ENCODE assay signal across 20 cellular contexts in the genomic region with DNA sequence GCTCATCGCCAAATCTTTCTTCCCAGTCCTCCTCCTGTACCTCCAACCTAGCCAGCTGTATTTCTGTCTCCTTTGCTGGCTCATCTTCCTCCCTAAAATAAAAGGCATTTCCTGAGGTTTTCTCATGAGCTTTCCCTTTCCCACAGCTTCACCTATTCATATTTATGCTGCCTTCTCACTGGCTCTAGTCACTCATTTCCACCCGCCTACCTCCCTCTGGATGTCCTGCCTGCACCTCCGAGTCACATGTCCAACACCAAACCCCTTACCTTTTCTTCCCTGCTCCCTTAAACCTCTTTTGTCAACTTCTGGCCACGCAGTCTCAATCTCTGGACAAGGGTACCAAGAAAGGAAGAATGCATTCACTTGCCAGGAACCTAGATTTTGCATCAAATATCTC. TPM values are rescaled to one million over a fixed set of nuclear protein-coding genes. Genes with fewer than 3 reads are reported as not detected.
DNase-seq lines count a peak whose midpoint lies in the region; ATAC-seq, FAIRE-seq and TF ChIP-seq lines count a peak whose summit lies in the region.
"Had no signal": no experiment of that assay in that cellular context is flagged by ENCODE, and none has a peak within 500 bp of the region (broad histone marks: within the 10 kb centered on the region; RNA-seq: fewer than 3 reads in every experiment).

No MANE protein-coding gene starts in this region.

- no peak for DNase-seq in HepG2 (ENCODE audit: low spot score)
- no peak for DNase-seq in right lobe of liver
- DNase-seq in adipocyte (ENCODE audit: low read depth), result no peak
- no peak for DNase-seq in vagina (ENCODE audit: extremely low spot score in 2 of 2)
- DNase-seq in NCI-H146 (lab: John Stamatoyannopoulos, UW), result no peak
- DNase-seq in KBM-7, result no peak
- DNase-seq: activated CD8-positive, alpha-beta T cell treated with anti-CD3 and anti-CD28 coated beads, Interleukin-2, amount 10 ng/mL, durations not matched to agents 7 days and 5 days; activated T-cell treated with anti-CD3 and anti-CD28 coated beads, Interleukin-2, amount 50 U/mL, for 48 hours; CD8-positive, alpha-beta T cell; heart left ventricle; midbrain; NCI-H226 had no signal

- peak overlapping the region; percentile 56; the same call in 1 of the 2 replicates for H3K9ac ChIP-seq in HepG2 (ENCODE audit: insufficient read depth, low read depth, low read length)
- peak overlapping the region; percentile 6 for H3K9ac ChIP-seq in adipocyte (ENCODE audit: low read length)
- no peak overlapping the region for H3K9ac ChIP-seq in iPS-18a (ENCODE audit: low read length)

- 88% methylated on average over 4 of the region's 4 CpGs for WGBS in HepG2 (ENCODE audit: low lambda C conversion rate)
- 85% methylated on average over 4 of the region's 4 CpGs for WGBS in right lobe of liver (ENCODE audit: insufficient coverage, low coverage, low lambda C conversion rate, missing lambda C conversion rate)

- H3K36me3 ChIP-seq in HepG2 (replicated peaks in 1 of 2; ENCODE audit: control insufficient read depth in 1 of 2, insufficient read depth in 2 of 2, low read length in 2 of 2) (no peaks in the 10 kb centered on the region), right lobe of liver (no peaks in the 10 kb centered on the region), adipocyte (ENCODE audit: control insufficient read depth, insufficient read depth, low read length, severe bottlenecking) (no peaks in the 10 kb centered on the region), iPS-18a (ENCODE audit: control insufficient read depth, low read depth, low read length) (no peaks in the 10 kb centered on the region), vagina (no peaks in the 10 kb centered on the region)
- H3K36me3 ChIP-seq: breast epithelium, esophagus muscularis mucosa, heart left ventricle, right atrium auricular region had no signal

- peak overlapping the region; percentile 86 for H3K4me2 ChIP-seq in HepG2 (ENCODE audit: low read depth, low read length)

- H2AFZ ChIP-seq in HepG2 (ENCODE audit: low read length), result no peak overlapping the region

- TF ChIP-seq CTCF in HepG2 (CRISPR knock-in tag; IDR thresholded peaks at IDR 0.05), result no peak
- TF ChIP-seq CTCF in right lobe of liver (IDR thresholded peaks at IDR 0.05), result no peak
- TF ChIP-seq CTCF in vagina (IDR thresholded peaks at IDR 0.05), result no peak

- CTCF ChIA-PET in HepG2 (lab: Yijun Ruan, JAX; ENCODE audit: low intra/inter-chr PET ratio, low total read pairs), result no interaction called here

- TF ChIP-seq EP300 in HepG2 (IDR thresholded peaks at IDR 0.05; ENCODE audit: low read depth in 2 of 2, low read length in 2 of 2) (no peak), HepG2 (CRISPR knock-in tag; IDR thresholded peaks at IDR 0.05; ENCODE audit: borderline replicate concordance) (no peak)

- H3K79me2 ChIP-seq in HepG2 (ENCODE audit: insufficient read depth, low read length), result peaks cover 73% of the 10 kb centered on the region

- TF ChIP-seq POLR2A in HepG2 (IDR thresholded peaks at IDR 0.05; ENCODE audit: insufficient read depth in 1 of 2, low read depth in 2 of 2, low read length in 2 of 2) (no peak), right lobe of liver (IDR thresholded peaks at IDR 0.05) (no peak), vagina (IDR thresholded peaks at IDR 0.05) (no peak)

- H3K27me3 ChIP-seq in HepG2 (ENCODE audit: control insufficient read depth in 1 of 2, insufficient read depth in 2 of 2, low read length in 2 of 2) (no peaks in the 10 kb centered on the region; a peak in 1 of 5 replicates), right lobe of liver (no peaks in the 10 kb centered on the region), adipocyte (replicated peaks; ENCODE audit: control insufficient read depth, insufficient read depth, low read length) (no peaks in the 10 kb centered on the region), iPS-18a (ENCODE audit: control insufficient read depth, insufficient read depth, low read length) (no peaks in the 10 kb centered on the region), vagina (no peaks in the 10 kb centered on the region)
- H3K27me3 ChIP-seq: breast epithelium, esophagus muscularis mucosa, heart left ventricle, right atrium auricular region had no signal

- H3K9me3 ChIP-seq in HepG2 (ENCODE audit: low read length), result no peaks in the 10 kb centered on the region
- H3K9me3 ChIP-seq in right lobe of liver, result no peaks in the 10 kb centered on the region
- no peaks in the 10 kb centered on the region for H3K9me3 ChIP-seq in adipocyte (ENCODE audit: control insufficient read depth, low read length)
- H3K9me3 ChIP-seq in iPS-18a (ENCODE audit: control insufficient read depth, low read depth, low read length), result no peaks in the 10 kb centered on the region
- H3K9me3 ChIP-seq in vagina, result no peaks in the 10 kb centered on the region
- H3K9me3 ChIP-seq: breast epithelium, esophagus muscularis mucosa, heart left ventricle, right atrium auricular region had no signal

- intact Hi-C loops in HepG2 (cut with micrococcal nuclease; ENCODE audit: unreplicated experiment) (no loop called here), right lobe of liver (cut with DNase I) (no loop called here), vagina (cut with DNase I) (no loop called here)

- H3K27ac ChIP-seq in HepG2 (ENCODE audit: extremely low read length, insufficient read depth, low read length), result no peak overlapping the region
- no peak overlapping the region for H3K27ac ChIP-seq in right lobe of liver
- H3K27ac ChIP-seq in iPS-18a (ENCODE audit: low read length), result no peak overlapping the region
- peak overlapping the region; percentile 99 for H3K27ac ChIP-seq in vagina
- H3K27ac ChIP-seq: esophagus muscularis mucosa, HL-60, right atrium auricular region had no signal

- in situ Hi-C loops in HepG2 (cut with HindIII; ENCODE audit: extremely low pct_ligation_motif_present, low pct_unique_long_range_greater_than_20kb), result no loop called here
- in situ Hi-C loops in KBM-7 (cut with MboI; ENCODE audit: low pct_unique_long_range_greater_than_20kb, low sequenced_read_pairs), result no loop called here

- H3K4me1 ChIP-seq in HepG2 (ENCODE audit: insufficient read depth, low read length) (peaks cover 58% of the 10 kb centered on the region), right lobe of liver (peaks cover 0 to 15% (median 3%) of the 10 kb centered on the region in 4 donors), adipocyte (ENCODE audit: control insufficient read depth, insufficient read depth, low read length) (peaks cover 26% of the 10 kb centered on the region), iPS-18a (ENCODE audit: control insufficient read depth, low read depth, low read length) (peaks cover 28% of the 10 kb centered on the region), vagina (peaks cover 68% of the 10 kb centered on the region)

- BruUV-seq in HepG2 (replicated peaks; lab: Mats Ljungman, UMichigan), result no TSS peak

- H4K20me1 ChIP-seq in HepG2 (ENCODE audit: insufficient read depth, low read length), result peaks cover 7% of the 10 kb centered on the region; the same call in 1 of the 2 replicates

- POLR2A ChIA-PET in HepG2 (lab: Yijun Ruan, JAX), result no interaction called here

- H3K4me3 ChIP-seq in HepG2 (replicated peaks in 1 of 3; ENCODE audit: insufficient read depth in 1 of 3, low read depth in 2 of 3, low read length in 3 of 3) (peak overlapping the region in 2 of 3 experiments; percentile 51 to 92; a peak in 2 of 6 replicates), right lobe of liver (no peak overlapping the region), adipocyte (ENCODE audit: low read length) (peak overlapping the region; percentile 88), iPS-18a (ENCODE audit: low read length) (peak overlapping the region; percentile 9), vagina (no peak overlapping the region)
- H3K4me3 ChIP-seq: right atrium auricular region had no signal

- ATAC-seq in HepG2 (no peak), right lobe of liver (no peak), GM18511 (IDR thresholded peaks at IDR 0.05; ENCODE audit: unreplicated experiment) (no peak)
- ATAC-seq: activated CD8-positive, alpha-beta T cell treated with anti-CD3 and anti-CD28 coated beads, Interleukin-2, amount 10 ng/mL, durations not matched to agents 7 days and 5 days; CD8-positive, alpha-beta T cell; heart left ventricle had no signal

- no peak for TF ChIP-seq RAD21 in HepG2 (CRISPR knock-in tag; IDR thresholded peaks at IDR 0.05)

- FAIRE-seq in HepG2 (lab: Jason Lieb, UNC), result no peak
- FAIRE-seq: A204.1, urothelium cell line had no signal

RNA-seq across cellular contexts. Expression of gene EIF2AK3, which starts 2.8 kb away (rescaled TPM):
- total RNA-seq in HepG2 (2016; rRNA removed; fragmentation: Illumina TruSeq; extraction: Trizol) (19.3 and 30.6 TPM in 2 replicates), right lobe of liver (10 to 100 TPM in 4 of 6 experiments, 1 to 10 TPM in 2; 7.0 to 19.1 (median 11.1) TPM), vagina (19.6 TPM)
- total RNA-seq in HepG2 (2016; cell fraction: cytosol; rRNA removed; fragmentation: Illumina TruSeq; extraction: Trizol; ENCODE audit: low read depth), result 1.9 and 4.1 TPM in 2 replicates
- 16.3 and 30.3 TPM in 2 replicates for total RNA-seq in HepG2 (2016; cell fraction: insoluble cytoplasmic fraction; rRNA removed; fragmentation: Illumina TruSeq; extraction: Trizol)
- total RNA-seq in HepG2 (2016; cell fraction: membrane; rRNA removed; fragmentation: Illumina TruSeq; extraction: Trizol), result 5.7 and 7.5 TPM in 2 replicates
- 44.3 and 53.8 TPM in 2 replicates for total RNA-seq in HepG2 (2016; cell fraction: nucleus; rRNA removed; fragmentation: Illumina TruSeq; extraction: Trizol)
- polyA plus RNA-seq in HepG2 (2011; rRNA removed), result 10.3 and 11.6 TPM in 2 replicates
- 5.9 and 10.2 TPM in 2 replicates for polyA plus RNA-seq in HepG2 (2011; cell fraction: cytosol; rRNA removed)
- polyA plus RNA-seq in HepG2 (2011; cell fraction: nucleus; rRNA removed), result 8.8 and 10.0 TPM in 2 replicates
- 16.3 and 19.2 TPM in 2 replicates for polyA plus RNA-seq in HepG2 (2012)
- 0.80 and 1.0 TPM in 2 replicates for polyA plus RNA-seq in HepG2 (2016; cell fraction: cytosol; fragmentation: Illumina TruSeq; extraction: Trizol; ENCODE audit: low read depth)
- polyA plus RNA-seq in HepG2 (2016; cell fraction: insoluble cytoplasmic fraction; fragmentation: Illumina TruSeq; extraction: Trizol; ENCODE audit: low read depth), result 8.4 and 9.4 TPM in 2 replicates
- polyA plus RNA-seq in HepG2 (2016; cell fraction: membrane; fragmentation: Illumina TruSeq; extraction: Trizol; ENCODE audit: low read depth), result 1.9 TPM in 2 replicates
- polyA plus RNA-seq in HepG2 (2016; cell fraction: nucleus; fragmentation: Illumina TruSeq; extraction: Trizol; ENCODE audit: insufficient read depth, low read depth), result 38.2 and 39.9 TPM in 2 replicates
- 5.4 and 6.6 TPM in 2 replicates for polyA minus RNA-seq in HepG2 (2011; rRNA and poly(A)+ RNA removed; ENCODE audit: low replicate concordance)
- 14.1 and 21.9 TPM in 2 replicates for polyA minus RNA-seq in HepG2 (2011; cell fraction: cytosol; rRNA and poly(A)+ RNA removed)
- polyA minus RNA-seq in HepG2 (2011; cell fraction: nucleus; rRNA and poly(A)+ RNA removed), result 34.6 and 44.7 TPM in 2 replicates

Comparison
In these comparisons a context has a peak if more than half of its experiments do, and no peak if none do; other contexts are left out.
1. H3K4me3 ChIP-seq: peak in HepG2 (2 of 3), adipocyte (single experiment) and iPS-18a (single experiment); none in right lobe of liver (0 of 3) and vagina (0 of 2).